11 cellular contexts compared by ENCODE assay signal in the genomic region with DNA sequence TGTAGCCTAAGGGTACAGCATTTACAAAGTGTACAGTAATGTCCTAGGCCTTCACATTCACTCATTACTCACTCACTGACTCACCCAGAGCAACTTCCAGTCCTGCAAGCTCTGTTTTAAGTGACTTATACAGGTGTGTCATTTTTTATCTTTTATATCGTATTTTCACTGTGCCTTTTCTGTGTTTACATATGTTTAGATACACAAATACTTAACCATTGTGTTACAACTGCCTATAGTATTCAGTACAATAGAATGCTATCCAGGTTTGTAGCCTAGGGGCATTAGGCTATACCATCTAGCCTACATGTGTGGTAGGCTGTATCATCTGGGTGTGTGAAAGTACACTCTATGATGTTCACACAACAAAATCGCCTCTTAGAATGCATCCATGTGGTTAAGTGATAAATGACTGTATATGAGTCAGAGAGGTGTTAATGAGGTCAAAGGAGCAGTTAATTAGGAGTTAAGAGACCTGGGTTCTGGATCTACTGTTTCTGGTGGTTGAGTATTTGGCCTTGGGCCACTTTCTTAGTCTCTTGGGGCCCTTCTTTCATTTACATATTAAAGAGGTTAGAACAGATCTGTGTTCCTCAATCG.
A peak's percentile ranks its signal among the peaks of the same experiment; 100 is the strongest.
DNase-seq lines count a peak whose midpoint lies in the region; ATAC-seq, FAIRE-seq and TF ChIP-seq lines count a peak whose summit lies in the region.
"Had no signal": no experiment of that assay in that cellular context is flagged by ENCODE, and none has a peak within 500 bp of the region (broad histone marks: within the 10 kb centered on the region; RNA-seq: fewer than 3 reads in every experiment).

No MANE protein-coding gene starts in this region.

- no peaks in the 10 kb centered on the region for H3K9me3 ChIP-seq in Panc1 (ENCODE audit: control insufficient read depth, insufficient read depth, low read depth, low read length)
- H3K9me3 ChIP-seq: neutrophil had no signal

- no peaks in the 10 kb centered on the region for H3K36me3 Mint-ChIP-seq in CD14-positive monocyte
- H3K36me3 Mint-ChIP-seq: CD8-positive, alpha-beta memory T cell had no signal

- no peaks in the 10 kb centered on the region for H3K36me3 ChIP-seq in Panc1 (ENCODE audit: control insufficient read depth, insufficient read depth, low read length)
- H3K36me3 ChIP-seq: neutrophil had no signal

- DNase-seq in ACHN, result peak; percentile 34
- peak; percentile 2 for DNase-seq in H54 (ENCODE audit: insufficient read length, low spot score)
- peak; percentile 76 for DNase-seq in Panc1 (ENCODE audit: low read depth, low spot score)
- DNase-seq in fibroblast of the conjunctiva (ENCODE audit: low read depth), result peak; percentile 5
- no peak for DNase-seq in NCI-H1694 (lab: John Stamatoyannopoulos, UW)
- DNase-seq in NCI-H2171 (lab: John Stamatoyannopoulos, UW), result no peak
- no peak for DNase-seq in CD14-positive monocyte (ENCODE audit: low spot score)
- DNase-seq: CD8-positive, alpha-beta memory T cell had no signal

- H3K4me3 Mint-ChIP-seq in CD14-positive monocyte, result no peak overlapping the region
- H3K4me3 Mint-ChIP-seq: CD8-positive, alpha-beta memory T cell; central memory CD8-positive, alpha-beta T cell had no signal

- H3K4me3 ChIP-seq in Panc1 (ENCODE audit: low read depth in 2 of 2, low read length in 2 of 2), result no peak overlapping the region

- POLR2A ChIA-PET in Panc1 (lab: Charles Lee), result no interaction called here

- ATAC-seq in Panc1, result peak; percentile 95
- ATAC-seq in HG02610 (IDR thresholded peaks at IDR 0.05; ENCODE audit: unreplicated experiment), result no peak

- TF ChIP-seq POLR2A in H54 (IDR thresholded peaks at IDR 0.05; ENCODE audit: low read depth, low read length), result no peak

- H3K4me1 ChIP-seq in Panc1 (ENCODE audit: control insufficient read depth, insufficient read depth, low read length), result no peaks in the 10 kb centered on the region; the same call in 1 of the 2 replicates

- TF ChIP-seq CTCF in Panc1 (IDR thresholded peaks at IDR 0.05), result no peak
- TF ChIP-seq CTCF in CD14-positive monocyte (IDR thresholded peaks at IDR 0.05), result no peak

- peaks cover 0 to 3% (median 0%) of the 10 kb centered on the region in 7 donors for H3K9me3 Mint-ChIP-seq in CD14-positive monocyte
- H3K9me3 Mint-ChIP-seq: central memory CD8-positive, alpha-beta T cell had no signal

- peak; percentile 36 for FAIRE-seq in H54 (lab: Jason Lieb, UNC)

- in situ Hi-C loops in ACHN (cut with HindIII; ENCODE audit: low pct_ligation_motif_present, low pct_unique_long_range_greater_than_20kb, low sequenced_read_pairs), result no loop called here
- in situ Hi-C loops in Panc1 (cut with HindIII; ENCODE audit: low pct_unique_long_range_greater_than_20kb, low sequenced_read_pairs), result no loop called here

- no peak overlapping the region for H3K27ac Mint-ChIP-seq in CD14-positive monocyte
- H3K27ac Mint-ChIP-seq: CD8-positive, alpha-beta memory T cell had no signal

- BruUV-seq in Panc1 (replicated peaks; lab: Mats Ljungman, UMichigan), result no TSS peak

- intact Hi-C loops in Panc1 (cut with micrococcal nuclease; ENCODE audit: unreplicated experiment), result no loop called here
- intact Hi-C loops in CD14-positive monocyte (cut with micrococcal nuclease), result no loop called here

- no peaks in the 10 kb centered on the region for H3K4me1 Mint-ChIP-seq in CD14-positive monocyte
- H3K4me1 Mint-ChIP-seq: CD8-positive, alpha-beta memory T cell; central memory CD8-positive, alpha-beta T cell had no signal

- CTCF ChIA-PET in Panc1 (lab: Charles Lee), result no interaction called here

- H3K27ac ChIP-seq in Panc1 (ENCODE audit: low read length), result no peak overlapping the region
- H3K27ac ChIP-seq: neutrophil had no signal

- H3K27me3 ChIP-seq in Panc1 (ENCODE audit: control insufficient read depth, insufficient read depth, low read length), result no peaks in the 10 kb centered on the region

- H3K27me3 Mint-ChIP-seq in CD14-positive monocyte (ENCODE audit: low read depth in 3 of 3), result peaks cover 0 to 4% (median 4%) of the 10 kb centered on the region in 3 donors

Comparison
In these comparisons a context has a peak if more than half of its experiments do, and no peak if none do; other contexts are left out.
1. DNase-seq: peak in ACHN (single experiment), H54 (single experiment), Panc1 (single experiment) and fibroblast of the conjunctiva (single experiment); none in NCI-H1694 (single experiment), NCI-H2171 (single experiment) and CD14-positive monocyte (single experiment).